13 cellular contexts compared by ENCODE assay signal in the genomic region with DNA sequence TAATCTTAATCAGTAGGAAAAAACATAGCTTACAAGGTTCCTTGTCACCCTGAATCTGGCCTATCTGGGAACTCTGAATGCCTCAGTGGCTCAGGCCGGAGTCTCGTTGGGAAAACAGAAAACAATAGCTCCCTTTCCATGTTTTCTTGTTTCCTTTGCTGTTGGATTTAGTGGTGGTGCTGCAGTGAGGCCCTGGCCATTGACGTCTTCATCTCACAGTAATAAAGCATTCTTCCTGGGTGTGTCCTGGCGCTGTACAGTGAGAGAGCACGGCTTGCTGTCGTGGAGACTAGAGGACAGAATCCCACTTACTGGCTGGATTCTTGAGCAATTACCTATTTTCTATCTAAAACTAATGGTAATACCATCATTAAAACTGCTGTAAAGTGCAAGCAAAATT. TPM values are rescaled to one million over a fixed set of nuclear protein-coding genes. Genes with fewer than 3 reads are reported as not detected.
DNase-seq lines count a peak whose midpoint lies in the region; ATAC-seq and TF ChIP-seq lines count a peak whose summit lies in the region.
"Had no signal": no experiment of that assay in that cellular context is flagged by ENCODE, and none has a peak within 500 bp of the region (broad histone marks: within the 10 kb centered on the region; RNA-seq: fewer than 3 reads in every experiment).

No MANE protein-coding gene starts in this region.

- peak overlapping the region; percentile 78 to 100 (median 99) for H3K4me3 Mint-ChIP-seq in CD4-positive, alpha-beta memory T cell
- H3K4me3 Mint-ChIP-seq in activated T-helper 2 cell treated with anti-CD3 and anti-CD28 coated beads, Interferon-gamma antibody, Interleukin-2, Interleukin-4, amounts not matched to agents 10 μg/mL and 5 μg/mL and 100 μg/mL, durations not matched to agents 14 hours and 24 hours and 36 hours (ENCODE audit: low read depth), result peak overlapping the region; percentile 43
- H3K4me3 Mint-ChIP-seq: mesothelial cell of epicardium had no signal

- no peak overlapping the region for H2BK12ac ChIP-seq in mesenchymal stem cell (ENCODE audit: low read length in 2 of 2)

- no peak overlapping the region for H3K4me2 ChIP-seq in mesenchymal stem cell (ENCODE audit: low read length, poor library complexity, severe bottlenecking)

- H3K9ac ChIP-seq in mesenchymal stem cell (ENCODE audit: low read length), result no peak overlapping the region
- H3K9ac ChIP-seq: GM23248 had no signal

- no peak overlapping the region for H2AK5ac ChIP-seq in mesenchymal stem cell (ENCODE audit: low read length, severe bottlenecking)

- no peak overlapping the region for H3K14ac ChIP-seq in mesenchymal stem cell (ENCODE audit: low read length in 2 of 2)

- no peak for TF ChIP-seq CTCF in HEK293 (tag by site-specific recombination; IDR thresholded peaks at IDR 0.05)

- peaks cover 0 to 6% (median 0%) of the 10 kb centered on the region in 8 donors for H3K9me3 Mint-ChIP-seq in CD4-positive, alpha-beta memory T cell
- H3K9me3 Mint-ChIP-seq in activated T-helper 2 cell treated with anti-CD3 and anti-CD28 coated beads, Interferon-gamma antibody, Interleukin-2, Interleukin-4, amounts not matched to agents 10 μg/mL and 5 μg/mL and 100 μg/mL, durations not matched to agents 14 hours and 24 hours and 36 hours, result no peaks in the 10 kb centered on the region
- H3K9me3 Mint-ChIP-seq: mesothelial cell of epicardium, WTC11 had no signal

- no peaks in the 10 kb centered on the region for H3K27me3 ChIP-seq in CD4-positive, alpha-beta memory T cell (ENCODE audit: insufficient read depth, low read length)
- H3K27me3 ChIP-seq in mesenchymal stem cell (ENCODE audit: control insufficient read depth in 1 of 2, insufficient read depth in 1 of 2, low read length in 2 of 2), result peaks cover 47 to 48% of the 10 kb centered on the region in 2 experiments

- H3K79me1 ChIP-seq in mesenchymal stem cell (replicated peaks; ENCODE audit: low read length, poor library complexity, severe bottlenecking), result no peaks in the 10 kb centered on the region

- no peak overlapping the region for H4K8ac ChIP-seq in mesenchymal stem cell (ENCODE audit: low read length)

- peaks cover 42% of the 10 kb centered on the region for H3K4me1 ChIP-seq in CD4-positive, alpha-beta memory T cell (ENCODE audit: insufficient read depth, low read length)
- H3K4me1 ChIP-seq in HEK293 (ENCODE audit: control insufficient read depth, insufficient read depth, low read length) (peaks cover 8% of the 10 kb centered on the region), mesenchymal stem cell (ENCODE audit: control insufficient read depth, insufficient read depth, low read depth, low read length) (peaks cover 25% of the 10 kb centered on the region)

- peak overlapping the region in 1 of 2 donors; percentile 12 for H3K4me3 ChIP-seq in CD4-positive, alpha-beta memory T cell (ENCODE audit: low read length in 2 of 2)
- H3K4me3 ChIP-seq in HEK293 (ENCODE audit: low read depth, low read length) (no peak overlapping the region), mesenchymal stem cell (ENCODE audit: insufficient read depth in 1 of 2, low read depth in 1 of 2, low read length in 2 of 2) (no peak overlapping the region)
- H3K4me3 ChIP-seq: GM23248, SK-N-MC had no signal

- peak overlapping the region; percentile 94 for H3K27ac ChIP-seq in CD4-positive, alpha-beta memory T cell (ENCODE audit: low read depth, low read length)
- H3K27ac ChIP-seq in HEK293 (ENCODE audit: extremely low read depth, low read depth, low read length), result no peak overlapping the region
- H3K27ac ChIP-seq in mesenchymal stem cell (ENCODE audit: low read length, poor library complexity, severe bottlenecking), result no peak overlapping the region
- H3K27ac ChIP-seq: GM23248, HL-60, SK-N-MC had no signal

- intact Hi-C loops in CD4-positive, alpha-beta memory T cell (cut with micrococcal nuclease), result loop anchor here (1.0 to 10.0 kb wide), 3 partner anchors 18 to 345 kb away; no protein-coding TSS in a partner anchor
- intact Hi-C loops in activated T-helper 2 cell treated with anti-CD3 and anti-CD28 coated beads, Interferon-gamma antibody, Interleukin-2, Interleukin-4, amounts not matched to agents 10 μg/mL and 5 μg/mL and 100 μg/mL, durations not matched to agents 14 hours and 24 hours and 36 hours (cut with micrococcal nuclease), result loop anchor here (2.0 to 10.0 kb wide), 4 partner anchors 19 to 475 kb away; no protein-coding TSS in a partner anchor

- H3K27me3 Mint-ChIP-seq in CD4-positive, alpha-beta memory T cell, result peaks cover 0 to 2% of the 10 kb centered on the region in 2 donors
- H3K27me3 Mint-ChIP-seq in activated T-helper 2 cell treated with anti-CD3 and anti-CD28 coated beads, Interferon-gamma antibody, Interleukin-2, Interleukin-4, amounts not matched to agents 10 μg/mL and 5 μg/mL and 100 μg/mL, durations not matched to agents 14 hours and 24 hours and 36 hours (ENCODE audit: low read depth), result no peaks in the 10 kb centered on the region

- no peaks in the 10 kb centered on the region for H3K9me3 ChIP-seq in CD4-positive, alpha-beta memory T cell (ENCODE audit: control insufficient read depth in 1 of 2, low read length in 2 of 2)
- no peaks in the 10 kb centered on the region for H3K9me3 ChIP-seq in HEK293 (ENCODE audit: control insufficient read depth, insufficient read depth, low read depth, low read length)
- no peaks in the 10 kb centered on the region for H3K9me3 ChIP-seq in mesenchymal stem cell (ENCODE audit: control insufficient read depth, low read length)

- peak in 1 of 5 donors; percentile 40 for DNase-seq in CD4-positive, alpha-beta memory T cell
- DNase-seq in activated T-helper 2 cell treated with anti-CD3 and anti-CD28 coated beads, Interferon-gamma antibody, Interleukin-2, Interleukin-4, amounts not matched to agents 10 μg/mL and 5 μg/mL and 100 μg/mL, durations not matched to agents 14 hours and 24 hours and 36 hours (ENCODE audit: low spot score), result no peak
- peak; percentile 27 for DNase-seq in mesenchymal stem cell
- no peak for DNase-seq in GM19238 (ENCODE audit: insufficient read length, low spot score)
- DNase-seq in NCI-H2029 (lab: John Stamatoyannopoulos, UW), result no peak

- no peak overlapping the region for H2BK15ac ChIP-seq in mesenchymal stem cell (ENCODE audit: low read depth, poor library complexity, severe bottlenecking)

- H4K91ac ChIP-seq in mesenchymal stem cell (ENCODE audit: low read length), result no peak overlapping the region

- CTCF ChIA-PET in CD4-positive, alpha-beta memory T cell (lab: Charles Lee; ENCODE audit: partially characterized antibody), result interaction anchor here (0.5 to 4.1 kb wide), 17 partner anchors 10 to 771 kb away, joined by 3 to 24 read pairs (median 4); a partner anchor contains a TSS
- CTCF ChIA-PET in HEK293 (lab: Yijun Ruan, JAX), result interaction anchor here (1.0 to 1.3 kb wide), 4 partner anchors 19 to 193 kb away, joined by 3 to 6 read pairs (median 4); no protein-coding TSS in a partner anchor

- H3K36me3 Mint-ChIP-seq in CD4-positive, alpha-beta memory T cell, result peaks cover 20 to 34% of the 10 kb centered on the region in 2 donors
- H3K36me3 Mint-ChIP-seq in activated T-helper 2 cell treated with anti-CD3 and anti-CD28 coated beads, Interferon-gamma antibody, Interleukin-2, Interleukin-4, amounts not matched to agents 10 μg/mL and 5 μg/mL and 100 μg/mL, durations not matched to agents 14 hours and 24 hours and 36 hours (ENCODE audit: low read depth), result peaks cover 40% of the 10 kb centered on the region
- H3K36me3 Mint-ChIP-seq: WTC11 had no signal

- H3K36me3 ChIP-seq in CD4-positive, alpha-beta memory T cell (ENCODE audit: insufficient read depth, low read length), result peaks cover 18% of the 10 kb centered on the region
- H3K36me3 ChIP-seq in HEK293 (ENCODE audit: control insufficient read depth in 2 of 2, insufficient read depth in 1 of 2, low read length in 2 of 2) (no peaks in the 10 kb centered on the region), mesenchymal stem cell (ENCODE audit: control insufficient read depth in 1 of 2, insufficient read depth in 2 of 2, low read depth in 1 of 2, low read length in 2 of 2) (no peaks in the 10 kb centered on the region)

- H2BK5ac ChIP-seq in mesenchymal stem cell (ENCODE audit: low read depth, low read length, poor library complexity, severe bottlenecking), result no peak overlapping the region

- H2BK120ac ChIP-seq in mesenchymal stem cell (ENCODE audit: low read depth, low read length), result no peak overlapping the region

- peaks cover 30 to 52% (median 39%) of the 10 kb centered on the region in 4 donors for H3K4me1 Mint-ChIP-seq in CD4-positive, alpha-beta memory T cell
- peaks cover 51% of the 10 kb centered on the region for H3K4me1 Mint-ChIP-seq in activated T-helper 2 cell treated with anti-CD3 and anti-CD28 coated beads, Interferon-gamma antibody, Interleukin-2, Interleukin-4, amounts not matched to agents 10 μg/mL and 5 μg/mL and 100 μg/mL, durations not matched to agents 14 hours and 24 hours and 36 hours (ENCODE audit: low read depth)

- ATAC-seq in GM21526 (IDR thresholded peaks at IDR 0.05; ENCODE audit: low FRiP score, unreplicated experiment), result no peak
- no peak for ATAC-seq in GM18858 (IDR thresholded peaks at IDR 0.05; ENCODE audit: unreplicated experiment)

- POLR2A ChIA-PET in CD4-positive, alpha-beta memory T cell (lab: Charles Lee; ENCODE audit: partially characterized antibody), result interaction anchor here (1.1 to 14.0 kb wide), 18 partner anchors 10 to 243 kb away, joined by 3 to 329 read pairs (median 26); a partner anchor contains a TSS
- POLR2A ChIA-PET in HEK293 (lab: Yijun Ruan, JAX), result no interaction called here

- 79% methylated on average over 6 of the region's 6 CpGs for WGBS in mesenchymal stem cell

- H2AFZ ChIP-seq in mesenchymal stem cell (ENCODE audit: low read depth, low read length), result no peak overlapping the region
- H2AFZ ChIP-seq: GM23248 had no signal

- peak overlapping the region; percentile 97 to 100 (median 100) for H3K27ac Mint-ChIP-seq in CD4-positive, alpha-beta memory T cell
- peak overlapping the region; percentile 84 for H3K27ac Mint-ChIP-seq in activated T-helper 2 cell treated with anti-CD3 and anti-CD28 coated beads, Interferon-gamma antibody, Interleukin-2, Interleukin-4, amounts not matched to agents 10 μg/mL and 5 μg/mL and 100 μg/mL, durations not matched to agents 14 hours and 24 hours and 36 hours
- H3K27ac Mint-ChIP-seq: mesothelial cell of epicardium, WTC11 had no signal

- H3K4ac ChIP-seq in mesenchymal stem cell (ENCODE audit: low read depth in 1 of 2, low read length in 2 of 2), result no peak overlapping the region

- H3K23ac ChIP-seq in mesenchymal stem cell (ENCODE audit: low read length in 2 of 2), result no peak overlapping the region

- no peak overlapping the region for H3K18ac ChIP-seq in mesenchymal stem cell (ENCODE audit: low read depth in 1 of 2, low read length in 2 of 2)

TF ChIP-seq in HEK293, 187 proteins besides CTCF, POLR2A, EP300 and RAD21 (continues in another document):
- no peak for TF ChIP-seq ZNF24 (tag by site-specific recombination; IDR thresholded peaks at IDR 0.05)
- no peak for TF ChIP-seq ZNF530 (tag by site-specific recombination; IDR thresholded peaks at IDR 0.05; ENCODE audit: low read depth)

RNA-seq across cellular contexts. Expression of a gene that starts 1.3 kb away (rescaled TPM):
- total RNA-seq in CD4-positive, alpha-beta memory T cell, result 100 to 1,000 TPM; 552 to 556 TPM
- 100 to 1,000 TPM; 174 to 260 TPM for polyA plus RNA-seq in CD4-positive, alpha-beta memory T cell
- total RNA-seq in activated T-helper 2 cell treated with anti-CD3 and anti-CD28 coated beads, Interferon-gamma antibody, Interleukin-2, Interleukin-4, amounts not matched to agents 10 μg/mL and 5 μg/mL and 100 μg/mL, durations not matched to agents 14 hours and 24 hours and 36 hours, result 135 and 137 TPM in 2 replicates
- 0.22 TPM for polyA plus RNA-seq in mesenchymal stem cell (2013, experiment 1 of 2)
- polyA plus RNA-seq in mesenchymal stem cell (2013, experiment 2 of 2), result 0.30 TPM
- total RNA-seq: GM23248 had no signal
